In the genomic region with DNA sequence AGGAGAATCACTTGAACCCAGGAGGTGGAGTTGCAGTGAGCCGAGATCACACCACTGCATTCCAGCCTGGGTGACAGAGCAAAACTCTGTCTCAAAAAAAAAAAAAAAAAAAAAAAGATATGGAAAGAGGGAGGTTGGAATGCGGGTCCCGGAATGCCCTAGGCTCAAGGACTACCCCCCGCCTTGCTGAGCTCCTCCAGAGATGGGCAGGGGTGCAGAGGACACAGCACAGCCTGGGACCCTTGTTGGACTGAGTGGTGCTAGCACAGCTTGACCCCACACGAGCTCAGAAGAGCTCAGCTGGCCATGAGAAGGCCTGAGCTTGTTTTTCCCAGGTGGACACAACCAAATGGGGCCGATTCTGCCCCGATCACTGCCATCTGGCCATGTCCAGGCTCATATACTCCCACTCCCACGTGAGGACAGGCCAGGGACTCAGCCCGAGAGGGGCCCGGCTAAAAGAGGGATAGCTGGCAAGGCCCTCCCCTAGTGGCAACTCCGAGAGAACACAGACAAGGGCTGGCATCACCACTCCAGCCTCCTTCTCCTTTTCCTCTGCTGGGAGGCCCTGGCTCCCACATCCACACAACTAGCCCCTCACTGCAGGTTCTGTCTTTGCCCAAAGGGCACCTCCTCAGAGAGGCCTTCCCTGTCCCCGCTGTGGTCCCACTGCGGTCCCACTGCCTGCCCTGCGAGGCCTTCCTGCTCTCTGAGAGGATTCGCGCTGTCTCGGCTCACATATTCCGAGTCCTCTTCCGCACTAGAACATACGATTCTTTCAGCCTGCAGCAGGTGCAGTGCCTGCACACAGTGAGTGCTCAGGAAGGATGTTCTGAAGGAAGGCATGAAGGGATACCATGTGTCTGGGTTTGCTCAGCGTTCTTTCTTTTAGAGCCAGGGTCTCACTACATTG, we compare ENCODE assay signal across 13 cellular contexts. TPM values are rescaled to one million over a fixed set of nuclear protein-coding genes. Genes with fewer than 3 reads are reported as not detected.
DNase-seq lines count a peak whose midpoint lies in the region; ATAC-seq, FAIRE-seq and TF ChIP-seq lines count a peak whose summit lies in the region.
"Had no signal": no experiment of that assay in that cellular context is flagged by ENCODE, and none has a peak within 500 bp of the region (broad histone marks: within the 10 kb centered on the region; RNA-seq: fewer than 3 reads in every experiment).

No MANE protein-coding gene starts in this region.

- H3K9ac ChIP-seq in GM23248 (peak overlapping the region; percentile 100), kidney (ENCODE audit: low read length in 2 of 2) (peak overlapping the region in 1 of 2 donors; percentile 31), smooth muscle cell (ENCODE audit: low read depth) (peak overlapping the region; percentile 81)

- no peak for ATAC-seq in HG03469 (IDR thresholded peaks at IDR 0.05; ENCODE audit: unreplicated experiment)
- ATAC-seq in GM18519 (IDR thresholded peaks at IDR 0.05; ENCODE audit: low FRiP score, unreplicated experiment) = no peak
- ATAC-seq: stimulated activated memory B cell treated with anti-CD40 and anti-IgM and Interleukin-4, amounts not matched to agents 10 μg/mL and 1 μg/mL and 100 μg/mL, for 72 hours had no signal

- H3K27ac ChIP-seq in GM23248 (peak overlapping the region; percentile 100), kidney (ENCODE audit: low read depth in 2 of 2, low read length in 2 of 2) (peak overlapping the region in 1 of 2 donors; percentile 69), smooth muscle cell (ENCODE audit: low read depth) (peak overlapping the region; percentile 98)

- H3K4me1 ChIP-seq in GM23248 (ENCODE audit: insufficient read depth) (peaks cover 55% of the 10 kb centered on the region), kidney (ENCODE audit: control insufficient read depth in 1 of 2, insufficient read depth in 1 of 2, low read depth in 1 of 2, low read length in 2 of 2) (peaks cover 12 to 19% of the 10 kb centered on the region in 2 donors), smooth muscle cell (ENCODE audit: low read depth) (peaks cover 14% of the 10 kb centered on the region)

- no peak overlapping the region for H3K4me3 ChIP-seq in GM23248
- no peak overlapping the region for H3K4me3 ChIP-seq in astrocyte of the cerebellum (ENCODE audit: low read depth, low read length)
- H3K4me3 ChIP-seq in kidney (ENCODE audit: low read length in 2 of 2) = no peak overlapping the region
- no peak overlapping the region for H3K4me3 ChIP-seq in smooth muscle cell

- TF ChIP-seq CTCF in astrocyte of the cerebellum (IDR thresholded peaks at IDR 0.05; ENCODE audit: low read depth, low read length, missing control alignments) = peak; percentile 16
- TF ChIP-seq CTCF in kidney (IDR thresholded peaks at IDR 0.05; ENCODE audit: borderline replicate concordance, extremely low read depth, insufficient read depth) = no peak
- no peak for TF ChIP-seq CTCF in smooth muscle cell (IDR thresholded peaks at IDR 0.05; ENCODE audit: borderline replicate concordance, insufficient read depth, poor library complexity, severe bottlenecking)

- H3K9me2 ChIP-seq in GM23248 (ENCODE audit: insufficient read depth) = no peaks in the 10 kb centered on the region

- H3K4me2 ChIP-seq in GM23248 (ENCODE audit: unreplicated experiment) (no peak overlapping the region), smooth muscle cell (peak overlapping the region; percentile 68)

- H3K36me3 ChIP-seq in GM23248 (ENCODE audit: low read depth) (no peaks in the 10 kb centered on the region), kidney (ENCODE audit: control insufficient read depth in 1 of 2, insufficient read depth in 2 of 2, low read length in 2 of 2) (no peaks in the 10 kb centered on the region), smooth muscle cell (ENCODE audit: low read depth) (no peaks in the 10 kb centered on the region)

- H3K79me2 ChIP-seq in GM23248 (ENCODE audit: insufficient read depth) = no peaks in the 10 kb centered on the region
- no peaks in the 10 kb centered on the region for H3K79me2 ChIP-seq in smooth muscle cell (ENCODE audit: low read depth)

- intact Hi-C loops in kidney (cut with DNase I) = no loop called here

- no peak overlapping the region for H2AFZ ChIP-seq in GM23248
- H2AFZ ChIP-seq in smooth muscle cell (ENCODE audit: low read depth) = no peak overlapping the region

- H3K9me3 ChIP-seq in GM23248 (ENCODE audit: low read depth) (no peaks in the 10 kb centered on the region), kidney (ENCODE audit: control insufficient read depth in 1 of 2, low read length in 2 of 2) (no peaks in the 10 kb centered on the region), smooth muscle cell (replicated peaks; ENCODE audit: low read depth) (no peaks in the 10 kb centered on the region)

- no peak for FAIRE-seq in kidney (lab: Jason Lieb, UNC)

- peaks cover 68% of the 10 kb centered on the region for H3F3A ChIP-seq in GM23248 (ENCODE audit: insufficient read depth)
- H3F3A ChIP-seq in smooth muscle cell (ENCODE audit: low read depth) = peaks cover 34% of the 10 kb centered on the region

- 85 to 86% methylated on average over 21 of the region's 21 CpGs for WGBS in GM23248 (ENCODE audit: low coverage in 1 of 2, low lambda C conversion rate in 2 of 2, missing lambda C conversion rate in 2 of 2), 2 experiments
- WGBS in smooth muscle cell (ENCODE audit: low lambda C conversion rate) = 77% methylated on average over 21 of the region's 21 CpGs

- DNase-seq in GM23248 (peak; percentile 41), astrocyte of the cerebellum (ENCODE audit: low read depth) (no peak), kidney (peak; percentile 62), smooth muscle cell (lab: John Stamatoyannopoulos, UW; ENCODE audit: unreplicated experiment) (no peak), activated T-cell treated with anti-CD3 and anti-CD28 coated beads for 4 hours (no peak), SIG-M5 treated with dmso at 0.1 percent for 504 hours (lab: John Stamatoyannopoulos, UW; ENCODE audit: unreplicated experiment) (no peak)
- DNase-seq: CD4-positive, alpha-beta T cell; cortex of kidney; RPMI8226 had no signal

- H4K20me1 ChIP-seq in GM23248 (ENCODE audit: insufficient read depth) (no peaks in the 10 kb centered on the region), smooth muscle cell (ENCODE audit: low read depth) (peaks cover 15% of the 10 kb centered on the region)

- in situ Hi-C loops in GM23248 (cut with MboI) = no loop called here
- in situ Hi-C loops in astrocyte of the cerebellum (cut with HindIII; ENCODE audit: low sequenced_read_pairs) = loop anchor here (10.0 kb wide), 1 partner anchor 118 kb away; no protein-coding TSS in a partner anchor

- H3K27me3 ChIP-seq in GM23248 (replicated peaks; ENCODE audit: insufficient read depth) (no peaks in the 10 kb centered on the region), smooth muscle cell (ENCODE audit: low read depth) (no peaks in the 10 kb centered on the region)

RNA-seq across cellular contexts. Expression of a gene that starts 11.0 kb away (rescaled TPM):
- total RNA-seq in GM23248 (2014; rRNA removed; shearing (Covaris generic)) = 1.6 TPM in 1 of 2 replicates, not detected in the other
- polyA plus RNA-seq in GM23248 (2016; fragmentation: Nextera tagmentation; extraction: Ambion mirVana) (1.4 and 1.8 TPM in 2 replicates), kidney (ENCODE audit: insufficient read depth, low read depth, low replicate concordance) (5.5 TPM), smooth muscle cell (1.4 and 2.1 TPM in 2 replicates)
- total RNA-seq in kidney (4.2 TPM), smooth muscle cell (0.99 TPM in 1 of 2 replicates, not detected in the other)
- total RNA-seq: CD4-positive, alpha-beta T cell; mononuclear cell had no signal

RNA-seq across cellular contexts. Expression of a gene that starts 24.6 kb away (rescaled TPM):
- 6,472 and 7,860 TPM in 2 replicates for total RNA-seq in GM23248 (2014; rRNA removed; shearing (Covaris generic))
- polyA plus RNA-seq in GM23248 (2016; fragmentation: Nextera tagmentation; extraction: Ambion mirVana) = 15,283 and 15,653 TPM in 2 replicates
- 142 TPM for total RNA-seq in kidney
- polyA plus RNA-seq in kidney (ENCODE audit: insufficient read depth, low read depth, low replicate concordance) = 9.2 TPM
- 3,848 and 4,141 TPM in 2 replicates for total RNA-seq in smooth muscle cell
- 18,306 and 25,649 TPM in 2 replicates for polyA plus RNA-seq in smooth muscle cell

RNA-seq across cellular contexts. Expression of a gene that starts 26.3 kb away (rescaled TPM):
- total RNA-seq in GM23248 (2014; rRNA removed; shearing (Covaris generic)) = 62.0 and 69.4 TPM in 2 replicates
- polyA plus RNA-seq in GM23248 (2016; fragmentation: Nextera tagmentation; extraction: Ambion mirVana) = 2.3 and 3.2 TPM in 2 replicates
- 64.4 TPM for total RNA-seq in kidney
- polyA plus RNA-seq in kidney (ENCODE audit: insufficient read depth, low read depth, low replicate concordance) = 17.1 TPM
- total RNA-seq in smooth muscle cell = 20.8 and 21.8 TPM in 2 replicates
- polyA plus RNA-seq in smooth muscle cell = 6.7 and 10.2 TPM in 2 replicates

RNA-seq across cellular contexts. Expression of a gene that starts 46.9 kb away (rescaled TPM):
- total RNA-seq in GM23248 (2014; rRNA removed; shearing (Covaris generic)) = 3.0 and 4.4 TPM in 2 replicates
- 1.3 TPM in 2 replicates for polyA plus RNA-seq in GM23248 (2016; fragmentation: Nextera tagmentation; extraction: Ambion mirVana)
- total RNA-seq in kidney = 5.0 TPM
- 3.7 TPM for polyA plus RNA-seq in kidney (ENCODE audit: insufficient read depth, low read depth, low replicate concordance)
- 6.3 and 39.1 TPM in 2 replicates for total RNA-seq in smooth muscle cell
- polyA plus RNA-seq in smooth muscle cell = 13.7 and 21.1 TPM in 2 replicates

Comparison
In these comparisons a context has a peak if more than half of its experiments do, and no peak if none do; other contexts are left out.
1. DNase-seq: peak in GM23248 (single experiment) and kidney (single experiment); none in astrocyte of the cerebellum (single experiment), smooth muscle cell (single experiment), activated T-cell treated with anti-CD3 and anti-CD28 coated beads for 4 hours (single experiment) and SIG-M5 treated with dmso at 0.1 percent for 504 hours (single experiment).
2. RNA of a gene that starts 24.6 kb away (total RNA-seq): 6,472 to 7,860 TPM in GM23248 and 3,848 to 4,141 TPM in smooth muscle cell; 142 TPM in kidney (single experiment); every median in the first group is over 10 times any median in the second.